In genomic region chr2:181152701-181153100, GRCh38 we compare ENCODE assay signal across 29 cellular contexts.
DNase-seq lines count a peak whose midpoint lies in the region; ATAC-seq and TF ChIP-seq lines count a peak whose summit lies in the region.
"Had no signal": no experiment of that assay in that cellular context is flagged by ENCODE, and none has a peak within 500 bp of the region (broad histone marks: within the 10 kb centered on the region; RNA-seq: fewer than 3 reads in every experiment).

No MANE protein-coding gene starts in this region.

- H3K36me3 ChIP-seq in neural progenitor cell: no peaks in the 10 kb centered on the region
- H3K36me3 ChIP-seq: tibial artery, WERI-Rb-1 had no signal

- H3K4me1 ChIP-seq in neural progenitor cell: no peaks in the 10 kb centered on the region
- H3K4me1 ChIP-seq: Caco-2, tibial artery had no signal

- TF ChIP-seq CTCF in fibroblast of pulmonary artery (IDR thresholded peaks at IDR 0.05; ENCODE audit: low read length, missing control alignments) (no peak), neural progenitor cell (IDR thresholded peaks at IDR 0.05) (no peak)

- H3F3A ChIP-seq in neural progenitor cell (ENCODE audit: low read depth): no peaks in the 10 kb centered on the region

- no peak overlapping the region for H3K9ac ChIP-seq in neural progenitor cell

- H3K9me3 Mint-ChIP-seq in activated T-cell treated with anti-CD3 and anti-CD28 coated beads, Interleukin-2, amount 50 U/mL, for 72 hours: peaks cover 3 to 6% of the 10 kb centered on the region in 2 donors
- peaks cover 9% of the 10 kb centered on the region for H3K9me3 Mint-ChIP-seq in activated T-cell treated with anti-CD3 and anti-CD28 coated beads, Interleukin-2, amount 50 U/mL, for 4 hours
- peaks cover 3% of the 10 kb centered on the region for H3K9me3 Mint-ChIP-seq in neural progenitor cell
- H3K9me3 Mint-ChIP-seq in effector memory CD8-positive, alpha-beta T cell: peaks cover 4 to 12% of the 10 kb centered on the region in 2 donors

- peaks cover 55% of the 10 kb centered on the region for H3K4me1 Mint-ChIP-seq in activated T-cell treated with anti-CD3 and anti-CD28 coated beads, Interleukin-2, amount 50 U/mL, for 72 hours (ENCODE audit: low read depth)
- H3K4me1 Mint-ChIP-seq in activated T-cell treated with anti-CD3 and anti-CD28 coated beads, Interleukin-2, amount 50 U/mL, for 4 hours (ENCODE audit: low read depth): peaks cover 35% of the 10 kb centered on the region
- H3K4me1 Mint-ChIP-seq in neural progenitor cell: no peaks in the 10 kb centered on the region
- peaks cover 15 to 43% of the 10 kb centered on the region in 2 donors for H3K4me1 Mint-ChIP-seq in effector memory CD8-positive, alpha-beta T cell (ENCODE audit: low read depth in 2 of 2)
- H3K4me1 Mint-ChIP-seq: endodermal cell had no signal

- no peak overlapping the region for H3K4me2 ChIP-seq in neural progenitor cell

- H3K4me3 ChIP-seq in fibroblast of pulmonary artery (replicated peaks; ENCODE audit: low read depth, low read length): no peak overlapping the region
- no peak overlapping the region for H3K4me3 ChIP-seq in neural progenitor cell
- H3K4me3 ChIP-seq: tibial artery had no signal

- ATAC-seq in activated T-cell treated with anti-CD3 and anti-CD28 coated beads, Interleukin-2, amount 50 U/mL, for 72 hours (replicated peaks in 1 of 2): no peak
- no peak for ATAC-seq in activated T-cell treated with anti-CD3 and anti-CD28 coated beads, Interleukin-2, amount 50 U/mL, for 4 hours
- ATAC-seq in effector memory CD8-positive, alpha-beta T cell (replicated peaks): no peak
- ATAC-seq: Right ventricle myocardium inferior; stimulated activated memory B cell treated with anti-CD40 and anti-IgM and Interleukin-4, amounts not matched to agents 10 μg/mL and 1 μg/mL and 100 μg/mL, for 72 hours had no signal

- DNase-seq in activated T-cell treated with anti-CD3 and anti-CD28 coated beads, Interleukin-2, amount 50 U/mL, for 72 hours: no peak
- DNase-seq in activated T-cell treated with anti-CD3 and anti-CD28 coated beads, Interleukin-2, amount 50 U/mL, for 4 hours: no peak
- DNase-seq in SK-MEL-5 (ENCODE audit: low read depth, low spot score) (peak; percentile 59), fibroblast of pulmonary artery (ENCODE audit: low read depth) (peak; percentile 23), occipital lobe (lab: John Stamatoyannopoulos, UW) (no peak), neural progenitor cell (ENCODE audit: low spot score) (no peak), dermis blood vessel endothelial cell (no peak)
- no peak for DNase-seq in effector memory CD8-positive, alpha-beta T cell
- DNase-seq: ACHN; activated CD4-positive, alpha-beta memory T cell treated with anti-CD3 and anti-CD28 coated beads, Interleukin-2, amount 10 ng/mL, durations not matched to agents 7 days and 5 days; amygdala; Caco-2; caudate nucleus; EL; endodermal cell; foreskin fibroblast; hypothalamus; kidney; mammary epithelial cell; naive B cell; NCI-H1930; NCI-H446 treated with DMSO at 0.1 percent for 48 hours; stimulated activated CD4-positive, alpha-beta T cell treated with anti-CD3 and anti-CD28 coated beads, Interleukin-15, amount 100 ng/mL, for 24 hours; tibial artery; WERI-Rb-1 had no signal

- no peaks in the 10 kb centered on the region for H3K79me2 ChIP-seq in neural progenitor cell (ENCODE audit: low read depth)

- peaks cover 6 to 18% of the 10 kb centered on the region in 2 donors for H3K36me3 Mint-ChIP-seq in activated T-cell treated with anti-CD3 and anti-CD28 coated beads, Interleukin-2, amount 50 U/mL, for 72 hours (ENCODE audit: insufficient read depth in 2 of 2)
- peaks cover 13% of the 10 kb centered on the region for H3K36me3 Mint-ChIP-seq in activated T-cell treated with anti-CD3 and anti-CD28 coated beads, Interleukin-2, amount 50 U/mL, for 4 hours (ENCODE audit: insufficient read depth)
- H3K36me3 Mint-ChIP-seq in neural progenitor cell: no peaks in the 10 kb centered on the region
- no peaks in the 10 kb centered on the region for H3K36me3 Mint-ChIP-seq in effector memory CD8-positive, alpha-beta T cell (ENCODE audit: insufficient read depth)

- H4K20me1 ChIP-seq in neural progenitor cell (ENCODE audit: low read depth): no peaks in the 10 kb centered on the region

- H3K27ac Mint-ChIP-seq in activated T-cell treated with anti-CD3 and anti-CD28 coated beads, Interleukin-2, amount 50 U/mL, for 72 hours: peak overlapping the region; percentile 86
- no peak overlapping the region for H3K27ac Mint-ChIP-seq in neural progenitor cell
- H3K27ac Mint-ChIP-seq in effector memory CD8-positive, alpha-beta T cell: peak overlapping the region in 1 of 2 donors; percentile 82
- H3K27ac Mint-ChIP-seq: activated CD4-positive, alpha-beta memory T cell treated with anti-CD3 and anti-CD28 coated beads, Interleukin-2, amount 10 ng/mL, durations not matched to agents 7 days and 5 days; activated T-helper 2 cell treated with anti-CD3 and anti-CD28 coated beads, Interferon-gamma antibody, Interleukin-2, Interleukin-4, amounts not matched to agents 10 μg/mL and 5 μg/mL and 100 μg/mL, durations not matched to agents 14 hours and 24 hours and 36 hours; endodermal cell; stimulated activated memory B cell treated with anti-CD40 and anti-IgM and Interleukin-4, amounts not matched to agents 10 μg/mL and 1 μg/mL and 100 μg/mL, for 72 hours; T-helper 1 cell treated with Interleukin-12 subunit alpha and Interleukin-12 subunit beta and Interleukin-4 antibody, amounts not matched to agents 30 μg/mL and 1 μg/mL, for 36 hours had no signal

- no peaks in the 10 kb centered on the region for H3K27me3 Mint-ChIP-seq in activated T-cell treated with anti-CD3 and anti-CD28 coated beads, Interleukin-2, amount 50 U/mL, for 72 hours (ENCODE audit: low read depth)
- H3K27me3 Mint-ChIP-seq in activated T-cell treated with anti-CD3 and anti-CD28 coated beads, Interleukin-2, amount 50 U/mL, for 4 hours (ENCODE audit: low read depth): no peaks in the 10 kb centered on the region
- no peaks in the 10 kb centered on the region for H3K27me3 Mint-ChIP-seq in neural progenitor cell (ENCODE audit: insufficient read depth, low read depth)
- H3K27me3 Mint-ChIP-seq in effector memory CD8-positive, alpha-beta T cell: no peaks in the 10 kb centered on the region
- H3K27me3 Mint-ChIP-seq: stimulated activated memory B cell treated with anti-CD40 and anti-IgM and Interleukin-4, amounts not matched to agents 10 μg/mL and 1 μg/mL and 100 μg/mL, for 72 hours had no signal

- no peaks in the 10 kb centered on the region for H3K9me3 ChIP-seq in neural progenitor cell (ENCODE audit: low read depth)
- H3K9me3 ChIP-seq: Caco-2, tibial artery had no signal

- in situ Hi-C loops in SK-MEL-5 (cut with HindIII; ENCODE audit: low pct_unique_long_range_greater_than_20kb, low sequenced_read_pairs): no loop called here

- H3K27ac ChIP-seq in neural progenitor cell: no peak overlapping the region
- H3K27ac ChIP-seq: tibial artery, WERI-Rb-1 had no signal

- no peak overlapping the region for H2AFZ ChIP-seq in neural progenitor cell (replicated peaks)

- peak overlapping the region; percentile 1 to 72 for H3K4me3 Mint-ChIP-seq in activated T-cell treated with anti-CD3 and anti-CD28 coated beads, Interleukin-2, amount 50 U/mL, for 72 hours
- H3K4me3 Mint-ChIP-seq in activated T-cell treated with anti-CD3 and anti-CD28 coated beads, Interleukin-2, amount 50 U/mL, for 4 hours: no peak overlapping the region
- H3K4me3 Mint-ChIP-seq in neural progenitor cell: no peak overlapping the region
- H3K4me3 Mint-ChIP-seq in effector memory CD8-positive, alpha-beta T cell: no peak overlapping the region
- H3K4me3 Mint-ChIP-seq: activated CD4-positive, alpha-beta memory T cell treated with anti-CD3 and anti-CD28 coated beads, Interleukin-2, amount 10 ng/mL, durations not matched to agents 7 days and 5 days; endodermal cell; naive B cell; stimulated activated memory B cell treated with anti-CD40 and anti-IgM and Interleukin-4, amounts not matched to agents 10 μg/mL and 1 μg/mL and 100 μg/mL, for 72 hours; T-helper 1 cell treated with Interleukin-12 subunit alpha and Interleukin-12 subunit beta and Interleukin-4 antibody, amounts not matched to agents 30 μg/mL and 1 μg/mL, for 36 hours had no signal

- H3K27me3 ChIP-seq in neural progenitor cell: no peaks in the 10 kb centered on the region
- H3K27me3 ChIP-seq: tibial artery had no signal

Comparison
In these comparisons a context has a peak if more than half of its experiments do, and no peak if none do; other contexts are left out.
1. H3K4me3 Mint-ChIP-seq: peak in activated T-cell treated with anti-CD3 and anti-CD28 coated beads, Interleukin-2, amount 50 U/mL, for 72 hours (2 of 2); none in activated T-cell treated with anti-CD3 and anti-CD28 coated beads, Interleukin-2, amount 50 U/mL, for 4 hours (single experiment), neural progenitor cell (single experiment) and effector memory CD8-positive, alpha-beta T cell (0 of 2).
2. DNase-seq: peak in SK-MEL-5 (single experiment) and fibroblast of pulmonary artery (single experiment); none in activated T-cell treated with anti-CD3 and anti-CD28 coated beads, Interleukin-2, amount 50 U/mL, for 72 hours (0 of 2), activated T-cell treated with anti-CD3 and anti-CD28 coated beads, Interleukin-2, amount 50 U/mL, for 4 hours (single experiment), occipital lobe (single experiment), neural progenitor cell (single experiment), dermis blood vessel endothelial cell (single experiment) and effector memory CD8-positive, alpha-beta T cell (0 of 3).